ENCODE assay signal across 21 cellular contexts in the genomic region with DNA sequence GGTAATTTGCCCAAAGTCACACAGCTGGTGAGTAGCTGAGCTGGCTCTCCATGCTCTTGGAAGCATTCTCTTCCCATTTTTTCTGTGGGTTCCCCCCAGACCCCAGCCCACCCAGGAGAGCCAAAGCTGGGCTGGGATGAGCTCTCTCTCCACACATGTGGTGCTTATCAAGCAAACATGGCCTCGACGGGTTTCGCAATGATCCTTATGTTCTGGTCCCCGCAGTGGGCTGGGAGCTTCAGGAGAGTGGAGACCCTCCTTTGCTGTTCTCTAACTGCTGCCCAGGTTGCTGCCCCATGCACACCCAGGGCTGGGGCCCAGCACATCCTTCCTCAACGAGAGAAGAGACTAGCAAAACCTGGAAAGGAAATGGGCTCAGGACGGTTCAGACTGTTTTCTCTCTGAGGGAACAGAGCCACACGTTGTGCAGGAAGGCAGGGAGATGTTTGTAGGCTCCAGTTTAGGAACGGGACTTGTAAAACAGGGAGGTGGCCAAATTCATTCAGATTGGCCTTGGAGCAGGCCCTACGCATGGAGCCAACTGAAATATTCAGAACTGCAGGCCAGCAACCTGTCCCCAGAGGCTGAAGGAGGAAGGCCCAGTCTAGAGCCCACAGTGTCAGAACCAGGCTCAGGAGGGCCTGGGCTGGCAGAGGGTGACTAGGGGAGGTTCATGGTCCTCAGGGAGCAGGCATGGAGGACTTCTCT. TPM values are rescaled to one million over a fixed set of nuclear protein-coding genes. Genes with fewer than 3 reads are reported as not detected.
A peak's percentile ranks its signal among the peaks of the same experiment; 100 is the strongest.
DNase-seq lines count a peak whose midpoint lies in the region; ATAC-seq and TF ChIP-seq lines count a peak whose summit lies in the region.
"Had no signal": no experiment of that assay in that cellular context is flagged by ENCODE, and none has a peak within 500 bp of the region (broad histone marks: within the 10 kb centered on the region; RNA-seq: fewer than 3 reads in every experiment).

No MANE protein-coding gene starts in this region.

- no peak overlapping the region for H3K4me3 ChIP-seq in rectal smooth muscle tissue (ENCODE audit: low read length)
- H3K4me3 ChIP-seq: GM23248, PC-9, right lobe of liver had no signal

- H3K27ac Mint-ChIP-seq in stimulated activated naive CD8-positive, alpha-beta T cell treated with anti-CD3 and anti-CD28 coated beads, Interleukin-15, amount 100 ng/mL, for 72 hours = peak overlapping the region; percentile 12 to 44

- H3K4me1 Mint-ChIP-seq in stimulated activated naive CD8-positive, alpha-beta T cell treated with anti-CD3 and anti-CD28 coated beads, Interleukin-15, amount 100 ng/mL, for 72 hours = peaks cover 11% of the 10 kb centered on the region

- no peaks in the 10 kb centered on the region for H3K27me3 Mint-ChIP-seq in stimulated activated naive CD8-positive, alpha-beta T cell treated with anti-CD3 and anti-CD28 coated beads, Interleukin-15, amount 100 ng/mL, for 72 hours

- ATAC-seq in stimulated activated naive CD8-positive, alpha-beta T cell treated with anti-CD3 and anti-CD28 coated beads, Interleukin-15, amount 100 ng/mL, for 72 hours = no peak
- no peak for ATAC-seq in stimulated activated naive CD8-positive, alpha-beta T cell treated with anti-CD3 and anti-CD28 coated beads, Interleukin-15, Interleukin-2, amounts not matched to agents 100 U/mL and 50 U/mL, for 24 hours
- ATAC-seq in left cardiac atrium = peak; percentile 55 to 89
- ATAC-seq in foreskin keratinocyte = no peak

- intact Hi-C loops in left cardiac atrium (cut with DNase I) = no loop called here

- TF ChIP-seq CTCF in foreskin keratinocyte (conservative IDR thresholded peaks at IDR 0.05) = no peak

- no peaks in the 10 kb centered on the region for H3K9me3 Mint-ChIP-seq in stimulated activated naive CD8-positive, alpha-beta T cell treated with anti-CD3 and anti-CD28 coated beads, Interleukin-15, amount 100 ng/mL, for 72 hours
- H3K9me3 Mint-ChIP-seq: brain had no signal

- H3K36me3 ChIP-seq in rectal smooth muscle tissue (ENCODE audit: control insufficient read depth, insufficient read depth, low read length) = no peaks in the 10 kb centered on the region
- H3K36me3 ChIP-seq: right lobe of liver had no signal

- peak overlapping the region; percentile 17 for H3K27ac ChIP-seq in rectal smooth muscle tissue (ENCODE audit: low read depth, low read length)
- no peak overlapping the region for H3K27ac ChIP-seq in foreskin keratinocyte
- H3K27ac ChIP-seq: GM23248, PC-9, right lobe of liver had no signal

- H3K27me3 ChIP-seq in rectal smooth muscle tissue (ENCODE audit: control insufficient read depth, insufficient read depth, low read length) (no peaks in the 10 kb centered on the region), foreskin keratinocyte (peaks cover 3% of the 10 kb centered on the region)
- H3K27me3 ChIP-seq: right lobe of liver had no signal

- H3K9ac ChIP-seq in rectal smooth muscle tissue (ENCODE audit: low read length) = no peak overlapping the region
- H3K9ac ChIP-seq: GM23248 had no signal

- DNase-seq in stimulated activated naive CD8-positive, alpha-beta T cell treated with anti-CD3 and anti-CD28 coated beads, Interleukin-15, amount 100 ng/mL, for 72 hours = no peak
- no peak for DNase-seq in stimulated activated naive CD8-positive, alpha-beta T cell treated with anti-CD3 and anti-CD28 coated beads, Interleukin-15, Interleukin-2, amounts not matched to agents 100 U/mL and 50 U/mL, for 24 hours
- DNase-seq in left cardiac atrium (peak; percentile 55), foreskin keratinocyte (no peak), DMS79 treated with DMSO at 0.1 percent for 48 hours (lab: John Stamatoyannopoulos, UW) (no peak), NCI-H1105 (lab: John Stamatoyannopoulos, UW) (no peak), NCI-H1930 (lab: John Stamatoyannopoulos, UW) (no peak)
- DNase-seq: ACHN; activated CD4-positive, CD25-positive, alpha-beta regulatory T cell; activated T-cell treated with anti-CD3 and anti-CD28 coated beads, Interleukin-2, amount 50 U/mL, for 48 hours; Caco-2; effector memory CD4-positive, alpha-beta T cell; GM23248; NCI-H187; NCI-H524 treated with DMSO at 0.1 percent for 48 hours; stimulated activated CD4-positive, alpha-beta T cell treated with anti-CD3 and anti-CD28 coated beads, Interleukin-4, amount 100 ng/mL, for 4 hours; stimulated activated naive CD4-positive, alpha-beta T cell had no signal

- no peak overlapping the region for H3K4me3 Mint-ChIP-seq in stimulated activated naive CD8-positive, alpha-beta T cell treated with anti-CD3 and anti-CD28 coated beads, Interleukin-15, amount 100 ng/mL, for 72 hours
- H3K4me3 Mint-ChIP-seq: brain had no signal

- no peaks in the 10 kb centered on the region for H3K4me1 ChIP-seq in rectal smooth muscle tissue (ENCODE audit: control insufficient read depth, insufficient read depth, low read length)
- H3K4me1 ChIP-seq in foreskin keratinocyte = no peaks in the 10 kb centered on the region
- H3K4me1 ChIP-seq: Caco-2, right lobe of liver had no signal

RNA-seq across cellular contexts. Expression of a gene that starts 27.2 kb away (rescaled TPM):
- total RNA-seq in left cardiac atrium = 10 to 100 TPM; 30.8 to 44.1 TPM
- 1.8 and 1.9 TPM in 2 replicates for total RNA-seq in foreskin keratinocyte
- 1.2 TPM in 2 replicates for polyA plus RNA-seq in foreskin keratinocyte

Comparison
In these comparisons a context has a peak if more than half of its experiments do, and no peak if none do; other contexts are left out.
1. ATAC-seq: peak in left cardiac atrium (2 of 2); none in stimulated activated naive CD8-positive, alpha-beta T cell treated with anti-CD3 and anti-CD28 coated beads, Interleukin-15, amount 100 ng/mL, for 72 hours (single experiment), stimulated activated naive CD8-positive, alpha-beta T cell treated with anti-CD3 and anti-CD28 coated beads, Interleukin-15, Interleukin-2, amounts not matched to agents 100 U/mL and 50 U/mL, for 24 hours (single experiment) and foreskin keratinocyte (single experiment).
2. RNA of a gene that starts 27.2 kb away (total RNA-seq): 30.8 to 44.1 TPM in left cardiac atrium; 1.8 to 1.9 TPM in foreskin keratinocyte; every median in the first group is over 10 times any median in the second.